In the genomic region with DNA sequence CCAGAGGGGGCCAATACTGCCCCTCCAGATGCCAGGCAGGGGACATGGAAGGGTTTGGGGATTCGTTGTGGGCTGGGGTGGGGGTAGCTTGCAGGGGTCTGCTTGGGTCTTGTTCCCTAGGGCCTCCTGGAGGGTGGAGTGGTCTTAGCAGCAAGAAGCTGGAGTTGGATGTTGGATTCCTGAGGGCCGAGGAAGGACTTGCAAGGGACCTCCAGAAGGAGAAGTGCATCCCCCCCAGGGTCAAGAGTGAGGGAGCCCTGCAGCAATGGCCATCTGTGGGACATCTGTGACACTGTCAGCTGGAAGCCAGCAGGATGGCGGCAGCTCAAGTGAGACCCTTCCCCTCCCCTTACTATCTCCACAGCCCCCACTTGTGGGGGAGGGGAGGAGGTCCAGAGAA, we compare ENCODE assay signal across 18 cellular contexts. TPM values are rescaled to one million over a fixed set of nuclear protein-coding genes. Genes with fewer than 3 reads are reported as not detected.
A peak's percentile ranks its signal among the peaks of the same experiment; 100 is the strongest.
DNase-seq lines count a peak whose midpoint lies in the region; ATAC-seq and TF ChIP-seq lines count a peak whose summit lies in the region.
"Had no signal": no experiment of that assay in that cellular context is flagged by ENCODE, and none has a peak within 500 bp of the region (broad histone marks: within the 10 kb centered on the region; RNA-seq: fewer than 3 reads in every experiment).

No MANE protein-coding gene starts in this region.

- H3K9me3 Mint-ChIP-seq in Calu3 (ENCODE audit: low read depth, unreplicated experiment) (peaks cover 2% of the 10 kb centered on the region), glutamatergic neuron (ENCODE audit: unreplicated experiment) (peaks cover 13% of the 10 kb centered on the region)

- no peak overlapping the region for H2BK15ac ChIP-seq in IMR-90 (ENCODE audit: low read depth, low read length)

- H3K9me1 ChIP-seq in IMR-90 (ENCODE audit: insufficient read depth, low read length): peaks cover 4% of the 10 kb centered on the region; the same call in 1 of the 2 replicates

- H3K79me1 ChIP-seq in IMR-90 (ENCODE audit: low read depth in 1 of 2, low read length in 2 of 2): no peaks in the 10 kb centered on the region

- no peak overlapping the region for H3K4me3 Mint-ChIP-seq in Calu3 (ENCODE audit: low read depth, unreplicated experiment)
- H3K4me3 Mint-ChIP-seq in glutamatergic neuron (ENCODE audit: unreplicated experiment): peak overlapping the region; percentile 38

- H4K8ac ChIP-seq in IMR-90 (ENCODE audit: low read depth in 2 of 2, low read length in 2 of 2): no peak overlapping the region

- DNase-seq in Calu3 (no peak), IMR-90 (no peak), glutamatergic neuron (peak; percentile 59), thoracic aorta (ENCODE audit: low spot score) (no peak), spleen (no peak), mucosa of gallbladder (ENCODE audit: low spot score) (no peak)
- DNase-seq: AML-193, NCI-H1417 treated with DMSO at 0.1 percent for 48 hours, NCI-H187 treated with DMSO at 0.1 percent for 48 hours, NCI-H2227 treated with DMSO at 0.1 percent for 48 hours, NCI-H510A treated with DMSO at 0.1 percent for 48 hours, NCI-H774, SHP77 treated with DMSO at 0.1 percent for 48 hours had no signal

- H3K23ac ChIP-seq in IMR-90 (ENCODE audit: low read depth, low read length): no peak overlapping the region

- POLR2A ChIA-PET in IMR-90 (lab: Charles Lee; ENCODE audit: unreplicated experiment): no interaction called here

- H3K4me2 ChIP-seq in IMR-90 (ENCODE audit: low read depth, low read length): no peak overlapping the region

- H3K18ac ChIP-seq in IMR-90 (ENCODE audit: low read depth, low read length): no peak overlapping the region

- no peak for TF ChIP-seq POLR2A in IMR-90 (IDR thresholded peaks at IDR 0.05; ENCODE audit: low read depth, low read length)
- TF ChIP-seq POLR2A in spleen (IDR thresholded peaks at IDR 0.05): no peak

- no peak for ATAC-seq in IMR-90 (ENCODE audit: low read depth)
- no peak for ATAC-seq in thoracic aorta (ENCODE audit: insufficient number of reproducible peaks, low FRiP score, low read depth)
- ATAC-seq in activated CD4-positive, CD25-positive, alpha-beta regulatory T cell treated with anti-CD3 and anti-CD28 coated beads, Interleukin-2, amount 50 U/mL, for 24 hours: no peak

- BruUV-seq in Calu3 (replicated peaks; lab: Mats Ljungman, UMichigan) (no TSS peak), IMR-90 (replicated peaks; lab: Mats Ljungman, UMichigan) (no TSS peak)

- no CpG with 5 or more reads among the region's 3 CpGs for WGBS in IMR-90 (ENCODE audit: extremely low coverage in 2 of 2, insufficient read length in 1 of 2), 2 experiments
- WGBS in spleen, 5 donors: 60 to 81% (median 72%) methylated on average over 3 of the region's 3 CpGs

- TF ChIP-seq CTCF in Calu3 (IDR thresholded peaks at IDR 0.05; ENCODE audit: unreplicated experiment) (no peak), IMR-90 (conservative IDR thresholded peaks at IDR 0.05; ENCODE audit: low read depth, low read length) (no peak), glutamatergic neuron (IDR thresholded peaks at IDR 0.05; ENCODE audit: partially characterized antibody, unreplicated experiment) (no peak), thoracic aorta (IDR thresholded peaks at IDR 0.05) (no peak), spleen (IDR thresholded peaks at IDR 0.05 in 8 of 11, conservative IDR thresholded peaks at IDR 0.05 in 3 of 11) (no peak)

- CTCF ChIA-PET in Calu3 (lab: Charles Lee): interaction anchor here (1.5 to 1.6 kb wide), 2 partner anchors 39 to 44 kb away, joined by 4 to 5 read pairs; no protein-coding TSS in a partner anchor
- CTCF ChIA-PET in IMR-90 (lab: Yijun Ruan, JAX): no interaction called here

- no peak overlapping the region for H2BK5ac ChIP-seq in IMR-90 (ENCODE audit: low read depth, low read length, poor library complexity, severe bottlenecking)

- peaks cover 59% of the 10 kb centered on the region for H3K4me1 Mint-ChIP-seq in Calu3 (ENCODE audit: low read depth, unreplicated experiment)
- peaks cover 29% of the 10 kb centered on the region for H3K4me1 Mint-ChIP-seq in glutamatergic neuron (ENCODE audit: low read depth, unreplicated experiment)

- H3K9ac ChIP-seq in IMR-90 (ENCODE audit: low read depth, low read length): no peak overlapping the region

- TF ChIP-seq RAD21 in IMR-90 (IDR thresholded peaks at IDR 0.05; ENCODE audit: low read length): no peak

- no peaks in the 10 kb centered on the region for H3K27me3 Mint-ChIP-seq in Calu3 (ENCODE audit: unreplicated experiment)
- H3K27me3 Mint-ChIP-seq in glutamatergic neuron (ENCODE audit: unreplicated experiment): peaks cover 9% of the 10 kb centered on the region

- H3K4me1 ChIP-seq in IMR-90 (ENCODE audit: control insufficient read depth, insufficient read depth, low read length) (peaks cover 20% of the 10 kb centered on the region), thoracic aorta (ENCODE audit: control insufficient read depth in 1 of 2, low read depth in 2 of 2) (peaks cover 29 to 66% of the 10 kb centered on the region in 2 donors), spleen (peaks cover 0 to 8% (median 7%) of the 10 kb centered on the region in 6 donors)

- H4K5ac ChIP-seq in IMR-90 (ENCODE audit: low read depth, low read length): no peak overlapping the region

- H3K36me3 Mint-ChIP-seq in Calu3 (ENCODE audit: insufficient read depth, unreplicated experiment) (peaks cover 22% of the 10 kb centered on the region), glutamatergic neuron (ENCODE audit: unreplicated experiment) (no peaks in the 10 kb centered on the region)

- H2AK5ac ChIP-seq in IMR-90 (ENCODE audit: low read depth, low read length): no peak overlapping the region

- no peak overlapping the region for H3K56ac ChIP-seq in IMR-90 (ENCODE audit: extremely low read depth, insufficient read depth, low read length)

- H3K4me3 ChIP-seq in IMR-90 (ENCODE audit: insufficient read depth, low read depth, low read length) (no peak overlapping the region), thoracic aorta (no peak overlapping the region), spleen (no peak overlapping the region)

- dilution Hi-C loops in IMR-90 (cut with HindIII; ENCODE audit: low sequenced_read_pairs, unreplicated experiment): no loop called here

- no peak overlapping the region for H3K27ac ChIP-seq in IMR-90 (ENCODE audit: insufficient read depth, low read length)
- H3K27ac ChIP-seq in thoracic aorta: peak overlapping the region; percentile 92 to 98
- H3K27ac ChIP-seq in spleen: no peak overlapping the region
- H3K27ac ChIP-seq: C4-2B had no signal

- H2AK9ac ChIP-seq in IMR-90 (replicated peaks; ENCODE audit: low read depth, low read length, poor library complexity): no peak overlapping the region

- H3K36me3 ChIP-seq in IMR-90 (ENCODE audit: control insufficient read depth, insufficient read depth, low read length): no peaks in the 10 kb centered on the region
- H3K36me3 ChIP-seq in thoracic aorta: no peaks in the 10 kb centered on the region
- no peaks in the 10 kb centered on the region for H3K36me3 ChIP-seq in spleen

- no peak overlapping the region for H3K14ac ChIP-seq in IMR-90 (replicated peaks; ENCODE audit: low read depth, low read length)

- H3K9me3 ChIP-seq in IMR-90 (ENCODE audit: control insufficient read depth, insufficient read depth, low read length) (peaks cover 3% of the 10 kb centered on the region; the same call in 1 of the 2 replicates), thoracic aorta (no peaks in the 10 kb centered on the region), spleen (peaks cover 0 to 4% (median 0%) of the 10 kb centered on the region in 8 donors)

- intact Hi-C loops in Calu3 (cut with micrococcal nuclease; ENCODE audit: unreplicated experiment) (no loop called here), IMR-90 (cut with micrococcal nuclease) (loop anchor here (10.0 kb wide), 1 partner anchor 1085 kb away; no protein-coding TSS in a partner anchor), spleen (cut with DNase I; ENCODE audit: low total_unique reads) (loop anchor here (10.0 kb wide), 1 partner anchor 175 kb away; no protein-coding TSS in a partner anchor)

- peaks cover 2% of the 10 kb centered on the region; the same call in 1 of the 2 replicates for H4K20me1 ChIP-seq in IMR-90 (ENCODE audit: insufficient read depth, low read length)

- peak overlapping the region; percentile 6 for H2AFZ ChIP-seq in IMR-90 (replicated peaks; ENCODE audit: low read length, poor library complexity)

- in situ Hi-C loops in IMR-90 (cut with MboI; ENCODE audit: low sequenced_read_pairs): loop anchor here (5.0 to 10.0 kb wide), 2 partner anchors 42 to 175 kb away; no protein-coding TSS in a partner anchor

- H2BK120ac ChIP-seq in IMR-90 (ENCODE audit: low read depth, low read length): no peak overlapping the region

- no peak overlapping the region; the same call in 1 of the 2 replicates for H4K91ac ChIP-seq in IMR-90 (ENCODE audit: insufficient read depth, low read depth, low read length)

- no peak overlapping the region for H2BK20ac ChIP-seq in IMR-90 (ENCODE audit: low read depth, low read length)

- H3K27me3 ChIP-seq in IMR-90 (ENCODE audit: control insufficient read depth, insufficient read depth, low read length) (peaks cover 3% of the 10 kb centered on the region; the same call in 1 of the 2 replicates), thoracic aorta (replicated peaks; ENCODE audit: insufficient read depth) (no peaks in the 10 kb centered on the region), spleen (replicated peaks in 1 of 7) (no peaks in the 10 kb centered on the region)

- no peak overlapping the region for H3K4ac ChIP-seq in IMR-90 (ENCODE audit: low read depth, low read length)

- H3K27ac Mint-ChIP-seq in Calu3 (ENCODE audit: unreplicated experiment) (peak overlapping the region; percentile 27), glutamatergic neuron (ENCODE audit: unreplicated experiment) (peak overlapping the region; percentile 90)

RNA-seq across cellular contexts. Expression of gene CCN5, which starts 25.4 kb away (rescaled TPM):
- total RNA-seq in Calu3 (2022) (0.94 and 1.9 TPM in 2 replicates), IMR-90 (2012; rRNA removed) (not detected in 2 replicates), glutamatergic neuron (ENCODE audit: unreplicated experiment) (not detected), thoracic aorta (100 to 1,000 TPM; 652 to 994 TPM), spleen (1 to 10 TPM in 4 of 7 donors, under 1 TPM in 2, not detected in 1; 0.51 to 7.4 (median 1.5) TPM), mucosa of gallbladder (1.6 TPM)
- polyA plus RNA-seq in IMR-90 (2012; rRNA removed) (not detected in 2 replicates), spleen (10 to 100 TPM in 1 of 3 donors, 1 to 10 TPM in 2; 1.3 to 10.6 (median 5.7) TPM)
- polyA plus RNA-seq in IMR-90 (2012; cell fraction: cytosol; rRNA removed): 0.12 TPM in 1 of 2 replicates, not detected in the other
- polyA plus RNA-seq in IMR-90 (2012; cell fraction: nucleus; rRNA removed; ENCODE audit: low replicate concordance): 0.02 and 0.13 TPM in 2 replicates
- total RNA-seq: HT-29, OCI-LY7 had no signal

RNA-seq across cellular contexts. Expression of gene ADA, which starts 38.3 kb away (rescaled TPM):
- total RNA-seq in Calu3 (2022) (7.5 and 8.9 TPM in 2 replicates), IMR-90 (2012; rRNA removed) (6.9 and 8.1 TPM in 2 replicates), glutamatergic neuron (ENCODE audit: unreplicated experiment) (3.1 TPM), thoracic aorta (10 to 100 TPM in 1 of 2 donors, 1 to 10 TPM in 1; 8.1 to 20.6 TPM), spleen (10 to 100 TPM; 18.8 to 30.4 (median 21.0) TPM), mucosa of gallbladder (5.1 TPM)
- polyA plus RNA-seq in IMR-90 (2012; rRNA removed) (11.0 and 11.6 TPM in 2 replicates), spleen (10 to 100 TPM; 14.8 to 25.0 (median 24.1) TPM)
- polyA plus RNA-seq in IMR-90 (2012; cell fraction: cytosol; rRNA removed): 9.8 and 15.3 TPM in 2 replicates
- polyA plus RNA-seq in IMR-90 (2012; cell fraction: nucleus; rRNA removed; ENCODE audit: low replicate concordance): 31.5 and 33.0 TPM in 2 replicates
- total RNA-seq: HT-29 had no signal

RNA-seq across cellular contexts. Expression of gene KCNK15, which starts 55.9 kb away (rescaled TPM):
- total RNA-seq in Calu3 (2022): 1.5 and 4.8 TPM in 2 replicates
- not detected in 2 replicates for total RNA-seq in IMR-90 (2012; rRNA removed)
- not detected in 2 replicates for polyA plus RNA-seq in IMR-90 (2012; rRNA removed)
- not detected in 2 replicates for polyA plus RNA-seq in IMR-90 (2012; cell fraction: cytosol; rRNA removed)
- not detected in 2 replicates for polyA plus RNA-seq in IMR-90 (2012; cell fraction: nucleus; rRNA removed; ENCODE audit: low replicate concordance)
- total RNA-seq in glutamatergic neuron (ENCODE audit: unreplicated experiment): 0.22 TPM
- 10 to 100 TPM; 26.3 to 60.0 TPM for total RNA-seq in thoracic aorta
- under 1 TPM in 5 of 7 donors, not detected in 2; 0.17 to 0.92 (median 0.47) TPM for total RNA-seq in spleen
- under 1 TPM in 2 of 3 donors, not detected in 1; 0.06 to 0.08 TPM for polyA plus RNA-seq in spleen
- total RNA-seq in mucosa of gallbladder: 14.2 TPM
- total RNA-seq: HT-29, M059J, OCI-LY7 had no signal

Comparison
In these comparisons a context has a peak if more than half of its experiments do, and no peak if none do; other contexts are left out.
1. H3K27ac ChIP-seq: peak in thoracic aorta (2 of 2); none in IMR-90 (single experiment) and spleen (0 of 8).
2. RNA of gene CCN5, which starts 25.4 kb away (total RNA-seq): 652 to 994 TPM in thoracic aorta; 1.6 TPM in mucosa of gallbladder (single experiment), 0.51 to 7.4 TPM in spleen, 0.94 to 1.9 TPM in Calu3, not detected in glutamatergic neuron (single experiment) and not detected in IMR-90; every median in the first group is over 10 times any median in the second.